ENCODE assay signal across 1 cellular context in the genomic region with DNA sequence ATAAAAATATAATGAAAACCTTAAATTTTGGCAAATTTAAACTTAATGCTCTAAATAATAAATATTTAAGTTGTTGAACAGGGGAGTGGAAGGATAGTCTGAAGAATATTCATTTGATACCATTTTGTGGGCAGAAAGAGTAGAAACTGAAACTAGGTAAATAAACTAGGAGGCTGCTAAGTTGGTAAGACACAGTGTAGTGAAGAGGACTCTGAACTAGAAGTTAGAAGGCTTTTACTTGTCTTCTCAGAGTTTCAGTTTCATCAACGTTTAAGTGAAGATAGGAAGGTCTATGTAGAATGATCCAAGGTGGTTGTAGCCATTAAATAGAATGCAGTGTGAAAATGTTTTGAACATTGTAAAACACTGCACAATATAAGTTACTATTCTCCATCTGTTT.
TF ChIP-seq lines count a peak whose summit lies in the region.

No MANE protein-coding gene starts in this region.

TF ChIP-seq in GM12878, 131 proteins besides CTCF, POLR2A, EP300 and RAD21 (continued from another document):
- no peak for TF ChIP-seq REST (IDR thresholded peaks at IDR 0.05; ENCODE audit: low read depth, low read length)
- TF ChIP-seq, protein P1, sequence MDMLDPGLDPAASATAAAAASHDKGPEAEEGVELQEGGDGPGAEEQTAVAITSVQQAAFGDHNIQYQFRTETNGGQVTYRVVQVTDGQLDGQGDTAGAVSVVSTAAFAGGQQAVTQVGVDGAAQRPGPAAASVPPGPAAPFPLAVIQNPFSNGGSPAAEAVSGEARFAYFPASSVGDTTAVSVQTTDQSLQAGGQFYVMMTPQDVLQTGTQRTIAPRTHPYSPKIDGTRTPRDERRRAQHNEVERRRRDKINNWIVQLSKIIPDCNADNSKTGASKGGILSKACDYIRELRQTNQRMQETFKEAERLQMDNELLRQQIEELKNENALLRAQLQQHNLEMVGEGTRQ (IDR thresholded peaks at IDR 0.05; ENCODE audit: borderline replicate concordance, low read depth, low read length): no peak
- no peak for TF ChIP-seq PBX3 (IDR thresholded peaks at IDR 0.05; ENCODE audit: insufficient replicate concordance, low read depth, low read length)
- TF ChIP-seq SREBF1 (IDR thresholded peaks at IDR 0.05; ENCODE audit: low read length): no peak
- TF ChIP-seq IRF4 (IDR thresholded peaks at IDR 0.05; ENCODE audit: low read depth, low read length): no peak
- no peak for TF ChIP-seq CBFB (IDR thresholded peaks at IDR 0.05; ENCODE audit: low read depth)
- TF ChIP-seq NFYA (IDR thresholded peaks at IDR 0.05; ENCODE audit: borderline replicate concordance, low read depth, low read length): no peak
